ENCODE assay signal across 14 cellular contexts in genomic region chr3:123608263-123608937, GRCh38. TPM values are rescaled to one million over a fixed set of nuclear protein-coding genes. Genes with fewer than 3 reads are reported as not detected.
DNase-seq lines count a peak whose midpoint lies in the region; ATAC-seq and TF ChIP-seq lines count a peak whose summit lies in the region.
"Had no signal": no experiment of that assay in that cellular context is flagged by ENCODE, and none has a peak within 500 bp of the region (broad histone marks: within the 10 kb centered on the region; RNA-seq: fewer than 3 reads in every experiment).

No MANE protein-coding gene starts in this region.

- peaks cover 59% of the 10 kb centered on the region for H3K4me1 Mint-ChIP-seq in chondrocyte (ENCODE audit: low read depth)
- H3K4me1 Mint-ChIP-seq in activated CD8-positive, alpha-beta T cell treated with anti-CD3 and anti-CD28 coated beads, Interleukin-2, amount 10 ng/mL, durations not matched to agents 7 days and 5 days (ENCODE audit: low read depth), result peaks cover 3% of the 10 kb centered on the region

- H2BK15ac ChIP-seq in mesenchymal stem cell (ENCODE audit: low read depth, poor library complexity, severe bottlenecking), result no peak overlapping the region

- no peaks in the 10 kb centered on the region for H3K9me3 Mint-ChIP-seq in chondrocyte (ENCODE audit: low read depth)
- no peaks in the 10 kb centered on the region for H3K9me3 Mint-ChIP-seq in activated CD8-positive, alpha-beta T cell treated with anti-CD3 and anti-CD28 coated beads, Interleukin-2, amount 10 ng/mL, durations not matched to agents 7 days and 5 days (ENCODE audit: insufficient read depth)
- H3K9me3 Mint-ChIP-seq: CD8-positive, alpha-beta memory T cell; GM23338 had no signal

- H3K4me3 Mint-ChIP-seq in chondrocyte (ENCODE audit: unreplicated experiment), result no peak overlapping the region
- H3K4me3 Mint-ChIP-seq in activated CD8-positive, alpha-beta T cell treated with anti-CD3 and anti-CD28 coated beads, Interleukin-2, amount 10 ng/mL, durations not matched to agents 7 days and 5 days, result no peak overlapping the region
- H3K4me3 Mint-ChIP-seq: CD8-positive, alpha-beta memory T cell; GM23338 had no signal

- no peaks in the 10 kb centered on the region for H3K27me3 Mint-ChIP-seq in chondrocyte (ENCODE audit: low read depth)
- H3K27me3 Mint-ChIP-seq in activated CD8-positive, alpha-beta T cell treated with anti-CD3 and anti-CD28 coated beads, Interleukin-2, amount 10 ng/mL, durations not matched to agents 7 days and 5 days (ENCODE audit: low read depth), result no peaks in the 10 kb centered on the region
- H3K27me3 Mint-ChIP-seq: CD8-positive, alpha-beta memory T cell had no signal

- intact Hi-C loops in left cardiac atrium (cut with DNase I), result no loop called here
- intact Hi-C loops in PC-3 (cut with micrococcal nuclease), result no loop called here

- peak overlapping the region; percentile 78 for H3K27ac ChIP-seq in cardiac muscle cell
- peak overlapping the region; percentile 3 for H3K27ac ChIP-seq in mesenchymal stem cell (ENCODE audit: low read length, poor library complexity, severe bottlenecking)
- H3K27ac ChIP-seq in PC-3 (ENCODE audit: low read length), result no peak overlapping the region
- H3K27ac ChIP-seq: 22Rv1 had no signal

- H3K27me3 ChIP-seq in cardiac muscle cell (no peaks in the 10 kb centered on the region), mesenchymal stem cell (ENCODE audit: control insufficient read depth in 1 of 2, insufficient read depth in 1 of 2, low read length in 2 of 2) (no peaks in the 10 kb centered on the region), PC-3 (ENCODE audit: low read length) (no peaks in the 10 kb centered on the region)

- no peak overlapping the region for H2AK5ac ChIP-seq in mesenchymal stem cell (ENCODE audit: low read length, severe bottlenecking)

- no TSS peak for BruUV-seq in PC-3 (replicated peaks; lab: Mats Ljungman, UMichigan)

- 100% methylated on average over 2 of the region's 3 CpGs for WGBS in mesenchymal stem cell

- no peak for TF ChIP-seq CTCF in cardiac muscle cell (IDR thresholded peaks at IDR 0.05; ENCODE audit: low read depth, low read length)
- TF ChIP-seq CTCF in chondrocyte (IDR thresholded peaks at IDR 0.05), result no peak
- TF ChIP-seq CTCF in PC-3 (conservative IDR thresholded peaks at IDR 0.05; ENCODE audit: low read depth, low read length), result no peak

- H3K27ac Mint-ChIP-seq in chondrocyte (ENCODE audit: unreplicated experiment), result peak overlapping the region; percentile 27
- H3K27ac Mint-ChIP-seq in activated CD8-positive, alpha-beta T cell treated with anti-CD3 and anti-CD28 coated beads, Interleukin-2, amount 10 ng/mL, durations not matched to agents 7 days and 5 days, result no peak overlapping the region
- H3K27ac Mint-ChIP-seq: CD8-positive, alpha-beta memory T cell; GM23338 had no signal

- H3K36me3 Mint-ChIP-seq in chondrocyte (ENCODE audit: low read depth), result peaks cover 13% of the 10 kb centered on the region
- peaks cover 3% of the 10 kb centered on the region for H3K36me3 Mint-ChIP-seq in activated CD8-positive, alpha-beta T cell treated with anti-CD3 and anti-CD28 coated beads, Interleukin-2, amount 10 ng/mL, durations not matched to agents 7 days and 5 days (ENCODE audit: low read depth)

- H3K36me3 ChIP-seq in cardiac muscle cell (no peaks in the 10 kb centered on the region), mesenchymal stem cell (ENCODE audit: control insufficient read depth in 1 of 2, insufficient read depth in 2 of 2, low read depth in 1 of 2, low read length in 2 of 2) (peaks cover 6 to 27% of the 10 kb centered on the region in 2 experiments), PC-3 (ENCODE audit: low read depth, low read length) (no peaks in the 10 kb centered on the region)

- H3K9ac ChIP-seq in mesenchymal stem cell (ENCODE audit: low read length) (no peak overlapping the region), PC-3 (ENCODE audit: low read length) (no peak overlapping the region)

- H3K23ac ChIP-seq in mesenchymal stem cell (ENCODE audit: low read length in 2 of 2), result no peak overlapping the region

- ATAC-seq in left cardiac atrium, result no peak
- ATAC-seq in PC-3, result no peak
- no peak for ATAC-seq in GM18519 (IDR thresholded peaks at IDR 0.05; ENCODE audit: low FRiP score, unreplicated experiment)
- no peak for ATAC-seq in activated CD8-positive, alpha-beta T cell treated with anti-CD3 and anti-CD28 coated beads, Interleukin-2, amount 10 ng/mL, durations not matched to agents 7 days and 5 days
- ATAC-seq: GM23338 had no signal

- POLR2A ChIA-PET in PC-3 (lab: Charles Lee; ENCODE audit: unreplicated experiment), result interaction anchor here (0.7 kb wide), 1 partner anchor 133 kb away, joined by 13 read pairs; no protein-coding TSS in a partner anchor
- POLR2A ChIA-PET in activated CD8-positive, alpha-beta T cell treated with anti-CD3 and anti-CD28 coated beads, Interleukin-2, amount 10 ng/mL, durations not matched to agents 7 days and 5 days (lab: Charles Lee), result no interaction called here

- H4K20me1 ChIP-seq in PC-3 (ENCODE audit: low read length), result no peaks in the 10 kb centered on the region

- no peaks in the 10 kb centered on the region for H3K9me3 ChIP-seq in cardiac muscle cell (ENCODE audit: low read depth)
- H3K9me3 ChIP-seq in mesenchymal stem cell (ENCODE audit: control insufficient read depth, low read length), result no peaks in the 10 kb centered on the region
- no peaks in the 10 kb centered on the region for H3K9me3 ChIP-seq in PC-3 (ENCODE audit: low read length)
- H3K9me3 ChIP-seq: Caco-2 had no signal

- H3K4me2 ChIP-seq in mesenchymal stem cell (ENCODE audit: low read length, poor library complexity, severe bottlenecking) (no peak overlapping the region), PC-3 (ENCODE audit: low read length) (no peak overlapping the region)
- H3K4me2 ChIP-seq: GM23338 had no signal

- H4K91ac ChIP-seq in mesenchymal stem cell (ENCODE audit: low read length), result no peak overlapping the region

- no peak overlapping the region for H4K8ac ChIP-seq in mesenchymal stem cell (ENCODE audit: low read length)

- DNase-seq in cardiac muscle cell (ENCODE audit: low read depth in 1 of 2, low spot score in 1 of 2) (no peak), left cardiac atrium (no peak), chondrocyte (ENCODE audit: low spot score) (no peak), mesenchymal stem cell (no peak), PC-3 (no peak)
- DNase-seq in activated CD8-positive, alpha-beta T cell treated with anti-CD3 and anti-CD28 coated beads, Interleukin-2, amount 10 ng/mL, durations not matched to agents 7 days and 5 days, result no peak
- DNase-seq: Caco-2; CD8-positive, alpha-beta memory T cell; DMS53; GF-D8; H7 had no signal

- peaks cover 3% of the 10 kb centered on the region for H3F3A ChIP-seq in PC-3 (ENCODE audit: low read length, unreplicated experiment)

- peak overlapping the region in 1 of 2 experiments; percentile 48 for H3K18ac ChIP-seq in mesenchymal stem cell (ENCODE audit: low read depth in 1 of 2, low read length in 2 of 2)

- H3K4me1 ChIP-seq in cardiac muscle cell (ENCODE audit: low read depth), result peaks cover 11% of the 10 kb centered on the region
- H3K4me1 ChIP-seq in mesenchymal stem cell (ENCODE audit: control insufficient read depth, insufficient read depth, low read depth, low read length), result peaks cover 18% of the 10 kb centered on the region
- peaks cover 34% of the 10 kb centered on the region for H3K4me1 ChIP-seq in PC-3 (ENCODE audit: insufficient read depth, low read length)

- no peak overlapping the region for H2BK120ac ChIP-seq in mesenchymal stem cell (ENCODE audit: low read depth, low read length)

- no peak overlapping the region for H3K4ac ChIP-seq in mesenchymal stem cell (ENCODE audit: low read depth in 1 of 2, low read length in 2 of 2)

- no peaks in the 10 kb centered on the region for H3K9me2 ChIP-seq in PC-3 (replicated peaks; ENCODE audit: low read length)

- peaks cover 11% of the 10 kb centered on the region for H3K79me1 ChIP-seq in mesenchymal stem cell (replicated peaks; ENCODE audit: low read length, poor library complexity, severe bottlenecking)

- CTCF ChIA-PET in PC-3 (lab: Charles Lee), result no interaction called here
- CTCF ChIA-PET in activated CD8-positive, alpha-beta T cell treated with anti-CD3 and anti-CD28 coated beads, Interleukin-2, amount 10 ng/mL, durations not matched to agents 7 days and 5 days (lab: Charles Lee), result interaction anchor here (0.8 kb wide), 1 partner anchor 10 kb away, joined by 4 read pairs; no protein-coding TSS in a partner anchor

- H3K4me3 ChIP-seq in cardiac muscle cell (no peak overlapping the region), mesenchymal stem cell (ENCODE audit: insufficient read depth in 1 of 2, low read depth in 1 of 2, low read length in 2 of 2) (no peak overlapping the region), PC-3 (ENCODE audit: low read length) (no peak overlapping the region)
- H3K4me3 ChIP-seq: GM23338 had no signal

- H2BK12ac ChIP-seq in mesenchymal stem cell (ENCODE audit: low read length in 2 of 2), result no peak overlapping the region

- H2BK5ac ChIP-seq in mesenchymal stem cell (ENCODE audit: low read depth, low read length, poor library complexity, severe bottlenecking), result no peak overlapping the region

- H2AFZ ChIP-seq in mesenchymal stem cell (ENCODE audit: low read depth, low read length) (no peak overlapping the region), PC-3 (ENCODE audit: low read length) (no peak overlapping the region)
- H2AFZ ChIP-seq: GM23338 had no signal

- peaks cover 2% of the 10 kb centered on the region; the same call in 1 of the 2 replicates for H3K79me2 ChIP-seq in PC-3 (ENCODE audit: low read length)

- H3K14ac ChIP-seq in mesenchymal stem cell (ENCODE audit: low read length in 2 of 2), result no peak overlapping the region

RNA-seq across cellular contexts. Expression of gene HACD2, which starts 23.5 kb away (rescaled TPM):
- total RNA-seq in cardiac muscle cell, result 8.8 and 9.1 TPM in 2 replicates
- 9.9 and 13.6 TPM in 2 replicates for polyA plus RNA-seq in cardiac muscle cell
- total RNA-seq in left cardiac atrium, result 10 to 100 TPM; 26.6 to 34.6 TPM
- 78.4 to 106 TPM (median 79.0 TPM) in 3 replicates for total RNA-seq in chondrocyte
- polyA plus RNA-seq in mesenchymal stem cell (2013, experiment 1 of 2), result 13.5 TPM
- 14.5 TPM for polyA plus RNA-seq in mesenchymal stem cell (2013, experiment 2 of 2)
- total RNA-seq in PC-3 (2014; rRNA removed), result 43.8 and 47.3 TPM in 2 replicates
- 10 to 100 TPM; 20.7 to 23.8 TPM for total RNA-seq in activated CD8-positive, alpha-beta T cell treated with anti-CD3 and anti-CD28 coated beads, Interleukin-2, amount 10 ng/mL, durations not matched to agents 7 days and 5 days
